8 cellular contexts compared by ENCODE assay signal in the genomic region with DNA sequence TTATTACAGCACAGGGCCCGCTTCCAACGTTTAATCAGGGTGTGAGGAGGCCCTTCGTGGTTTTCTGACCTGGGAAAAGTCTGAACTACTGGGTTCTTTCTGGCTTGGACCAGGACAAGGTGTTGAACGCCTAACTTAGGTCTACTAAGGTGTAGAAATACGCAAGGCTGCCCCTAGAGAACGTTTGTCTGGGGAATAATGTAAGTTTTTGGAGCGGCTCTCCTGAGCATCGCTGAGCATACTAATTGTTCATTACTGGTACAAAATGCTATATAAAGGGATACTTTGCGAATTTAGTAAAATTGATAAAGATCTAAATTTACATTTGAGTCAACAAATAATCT. TPM values are rescaled to one million over a fixed set of nuclear protein-coding genes. Genes with fewer than 3 reads are reported as not detected.
DNase-seq lines count a peak whose midpoint lies in the region; ATAC-seq and TF ChIP-seq lines count a peak whose summit lies in the region.

No MANE protein-coding gene starts in this region.

- H2BK5ac ChIP-seq in mesendoderm (ENCODE audit: low read length) = peak overlapping the region; percentile 89

- peak overlapping the region; percentile 89 for H3K18ac ChIP-seq in mesendoderm (ENCODE audit: low read length)

- no peaks in the 10 kb centered on the region for H3K9me3 ChIP-seq in BLaER1 treated with 17β-estradiol and CSF1 and Interleukin-3, amounts not matched to agents 10 nM and 100 nM (replicated peaks in 1 of 11)
- H3K9me3 ChIP-seq in HEK293 (ENCODE audit: control insufficient read depth, insufficient read depth, low read depth, low read length) = no peaks in the 10 kb centered on the region

- H3K79me2 ChIP-seq in mesendoderm (ENCODE audit: control insufficient read depth, insufficient read depth, low read length) = peaks cover 14% of the 10 kb centered on the region

- peaks cover 0 to 13% (median 0%) of the 10 kb centered on the region in 11 experiments; a peak in 2 of 22 replicates for H4K20me1 ChIP-seq in BLaER1 treated with 17β-estradiol and CSF1 and Interleukin-3, amounts not matched to agents 10 nM and 100 nM

- no peaks in the 10 kb centered on the region for H3K27me3 ChIP-seq in BLaER1 treated with 17β-estradiol and CSF1 and Interleukin-3, amounts not matched to agents 10 nM and 100 nM
- no peaks in the 10 kb centered on the region for H3K27me3 ChIP-seq in mesendoderm (ENCODE audit: insufficient read depth, low read length, poor library complexity)

- peak overlapping the region; percentile 96 for H3K4ac ChIP-seq in mesendoderm (ENCODE audit: low read depth, low read length)

- ATAC-seq in HG02678 (IDR thresholded peaks at IDR 0.05; ENCODE audit: unreplicated experiment) = no peak

- peak overlapping the region; percentile 65 for H2AK5ac ChIP-seq in mesendoderm (ENCODE audit: low read length)

- peaks cover 6% of the 10 kb centered on the region for H3K79me1 ChIP-seq in mesendoderm (ENCODE audit: low read length)

- peak overlapping the region; percentile 82 for H3K23ac ChIP-seq in mesendoderm (ENCODE audit: low read length)

- peak overlapping the region; percentile 67 for H4K8ac ChIP-seq in mesendoderm (ENCODE audit: low read depth, low read length)

- peak overlapping the region; percentile 51 for H2BK120ac ChIP-seq in mesendoderm (ENCODE audit: low read depth, low read length)

- WGBS in adipose tissue, 3 donors = 26 to 36% (median 31%) methylated on average over 9 of the region's 9 CpGs
- WGBS in mesendoderm (ENCODE audit: extremely low coverage, insufficient coverage, low lambda C conversion rate) = no CpG with 5 or more reads among the region's 9 CpGs

- peak overlapping the region; percentile 84 to 99 (median 90) for H3K4me2 ChIP-seq in BLaER1 treated with 17β-estradiol and CSF1 and Interleukin-3, amounts not matched to agents 10 nM and 100 nM
- H3K4me2 ChIP-seq in mesendoderm (ENCODE audit: low read length) = peak overlapping the region; percentile 92

- H3K56ac ChIP-seq in mesendoderm (ENCODE audit: low read length) = peak overlapping the region; percentile 98

- H3K4me1 ChIP-seq in BLaER1 treated with 17β-estradiol and CSF1 and Interleukin-3, amounts not matched to agents 10 nM and 100 nM = peaks cover 30 to 58% (median 46%) of the 10 kb centered on the region in 10 experiments
- H3K4me1 ChIP-seq in HEK293 (ENCODE audit: control insufficient read depth, insufficient read depth, low read length) = no peaks in the 10 kb centered on the region; the same call in 1 of the 2 replicates
- H3K4me1 ChIP-seq in mesendoderm (ENCODE audit: control insufficient read depth, low read depth, low read length) = peaks cover 8% of the 10 kb centered on the region

- DNase-seq in mesendoderm (no peak), NCI-H2029 treated with DMSO at 0.1 percent for 48 hours (lab: John Stamatoyannopoulos, UW) (no peak), SK-N-DZ (ENCODE audit: low spot score) (no peak), GM13976 (ENCODE audit: low spot score) (no peak)

- peak overlapping the region; percentile 90 to 99 (median 96) for H3K27ac ChIP-seq in BLaER1 treated with 17β-estradiol and CSF1 and Interleukin-3, amounts not matched to agents 10 nM and 100 nM
- H3K27ac ChIP-seq in HEK293 (ENCODE audit: extremely low read depth, low read depth, low read length) (peak overlapping the region; percentile 83), adipose tissue (ENCODE audit: low read depth, low read length) (peak overlapping the region; percentile 81), mesendoderm (ENCODE audit: low read depth, low read length) (peak overlapping the region; percentile 91)

- POLR2A ChIA-PET in HEK293 (lab: Yijun Ruan, JAX) = interaction anchor here (0.6 kb wide), 1 partner anchor 231 kb away, joined by 3 read pairs; no protein-coding TSS in a partner anchor

- peak overlapping the region; percentile 76 for H4K5ac ChIP-seq in mesendoderm (ENCODE audit: low read length)

- CTCF ChIA-PET in HEK293 (lab: Yijun Ruan, JAX) = interaction anchor here (0.6 to 2.0 kb wide), 7 partner anchors 14 to 745 kb away, joined by 3 to 12 read pairs (median 3); no protein-coding TSS in a partner anchor

- peak overlapping the region; percentile 92 to 99 (median 96) for H3K9ac ChIP-seq in BLaER1 treated with 17β-estradiol and CSF1 and Interleukin-3, amounts not matched to agents 10 nM and 100 nM
- H3K9ac ChIP-seq in mesendoderm (ENCODE audit: low read length) = peak overlapping the region; percentile 99

- H3K4me3 ChIP-seq in BLaER1 treated with 17β-estradiol and CSF1 and Interleukin-3, amounts not matched to agents 10 nM and 100 nM = peak overlapping the region; percentile 69 to 87 (median 80)
- peak overlapping the region; percentile 58 for H3K4me3 ChIP-seq in HEK293 (ENCODE audit: low read depth, low read length)
- peak overlapping the region; percentile 93 for H3K4me3 ChIP-seq in mesendoderm (ENCODE audit: low read length)

- in situ Hi-C loops in GM13976 (cut with MboI; ENCODE audit: low sequenced_read_pairs, unreplicated experiment) = loop anchor here (10.0 kb wide), 1 partner anchor 200 kb away; no protein-coding TSS in a partner anchor

- H2BK15ac ChIP-seq in mesendoderm (replicated peaks; ENCODE audit: low read depth) = no peak overlapping the region

- TF ChIP-seq CTCF in HEK293 (tag by site-specific recombination; IDR thresholded peaks at IDR 0.05) (no peak), GM13976 (IDR thresholded peaks at IDR 0.05; ENCODE audit: borderline replicate concordance, control extremely low read depth, extremely low read depth, insufficient read depth, missing control alignments) (no peak)

- peaks cover 35 to 48% (median 43%) of the 10 kb centered on the region in 11 experiments for H3K36me3 ChIP-seq in BLaER1 treated with 17β-estradiol and CSF1 and Interleukin-3, amounts not matched to agents 10 nM and 100 nM
- peaks cover 16 to 36% of the 10 kb centered on the region in 2 experiments for H3K36me3 ChIP-seq in HEK293 (ENCODE audit: control insufficient read depth in 2 of 2, insufficient read depth in 1 of 2, low read length in 2 of 2)
- H3K36me3 ChIP-seq in mesendoderm (ENCODE audit: control insufficient read depth, insufficient read depth, low read length) = peaks cover 3% of the 10 kb centered on the region

TF ChIP-seq in HEK293, 187 proteins besides CTCF, POLR2A, EP300 and RAD21:
- TF ChIP-seq ZNF658 (tag by site-specific recombination; IDR thresholded peaks at IDR 0.05) (no peak), ZBTB17 (tag by site-specific recombination; IDR thresholded peaks at IDR 0.05) (peak; percentile 5; the same call in 1 of the 2 replicates)

RNA-seq across cellular contexts. Expression of a gene that starts 32.4 kb away (rescaled TPM):
- 100 to 1,000 TPM; 226 to 789 (median 356) TPM for polyA plus RNA-seq in adipose tissue
- 769 TPM for polyA plus RNA-seq in mesendoderm (2013, experiment 1 of 2)
- 773 TPM for polyA plus RNA-seq in mesendoderm (2013, experiment 2 of 2)
- polyA plus RNA-seq in SK-N-DZ (2014; cell fraction: cytosol; rRNA removed) = 108 TPM in 2 replicates
- polyA plus RNA-seq in SK-N-DZ (2014; cell fraction: nucleus; rRNA removed) = 94.8 and 174 TPM in 2 replicates
